ENCODE assay signal across 18 cellular contexts in the genomic region with DNA sequence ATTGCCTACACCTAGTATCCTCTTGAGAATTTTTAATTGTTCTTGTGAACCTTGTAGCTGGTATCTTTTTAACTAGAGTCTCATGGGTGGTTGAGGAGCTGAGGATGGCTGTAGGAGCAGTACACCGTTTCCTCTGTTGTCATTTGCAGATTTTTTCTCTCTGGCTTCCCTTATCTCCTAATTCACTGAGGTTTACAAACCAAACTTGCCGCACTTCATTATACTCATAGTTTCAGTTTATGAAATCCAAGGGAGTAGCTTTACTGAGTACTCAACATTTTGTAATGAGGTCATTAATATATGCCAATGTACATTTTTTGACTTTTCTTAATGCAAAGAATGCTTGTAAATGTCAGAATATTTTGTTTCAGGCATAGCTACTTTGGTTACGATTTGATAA.
"Had no signal": no experiment of that assay in that cellular context is flagged by ENCODE, and none has a peak within 500 bp of the region (broad histone marks: within the 10 kb centered on the region; RNA-seq: fewer than 3 reads in every experiment).

No MANE protein-coding gene starts in this region.

- ATAC-seq: foreskin keratinocyte, gastroesophageal sphincter, heart right ventricle, left cardiac atrium, left lung, left ventricle myocardium superior, lower lobe of right lung had no signal

- H3K9me3 ChIP-seq: esophagus muscularis mucosa, gastroesophageal sphincter, left lung, lower lobe of right lung had no signal

- H3K36me3 ChIP-seq: gastroesophageal sphincter, heart right ventricle, left lung, lower lobe of right lung had no signal

- DNase-seq: dermis blood vessel endothelial cell; dorsolateral prefrontal cortex; effector CD4-positive, alpha-beta T cell; effector memory CD4-positive, alpha-beta T cell; foreskin keratinocyte; glutamatergic neuron; head of caudate nucleus; heart right ventricle; hippocampal formation; left cardiac atrium; left lung; left ventricle myocardium superior; lower lobe of right lung; mesendoderm; midbrain had no signal

- H3K27ac ChIP-seq: coronary artery, dorsolateral prefrontal cortex, esophagus muscularis mucosa, foreskin keratinocyte, gastroesophageal sphincter, heart right ventricle, left lung, lower lobe of right lung had no signal

- H3K4me1 ChIP-seq: esophagus muscularis mucosa, foreskin keratinocyte, gastroesophageal sphincter, heart right ventricle, left lung, lower lobe of right lung had no signal

- H3K27me3 ChIP-seq: dorsolateral prefrontal cortex, esophagus muscularis mucosa, foreskin keratinocyte, gastroesophageal sphincter, heart right ventricle, left lung had no signal

- H3K4me3 ChIP-seq: coronary artery, dorsolateral prefrontal cortex, esophagus muscularis mucosa, gastroesophageal sphincter, heart right ventricle, left lung, lower lobe of right lung had no signal
